23 cellular contexts compared by ENCODE assay signal in genomic region chr18:55473534-55473933, GRCh38.
"Had no signal": no experiment of that assay in that cellular context is flagged by ENCODE, and none has a peak within 500 bp of the region (broad histone marks: within the 10 kb centered on the region; RNA-seq: fewer than 3 reads in every experiment).

No MANE protein-coding gene starts in this region.

- H3K27ac ChIP-seq: Peyer's patch, RWPE1, SJSA1, VCaP had no signal

- H3K4me3 Mint-ChIP-seq: activated CD4-positive, alpha-beta memory T cell treated with anti-CD3 and anti-CD28 coated beads, Interleukin-2, amount 10 ng/mL, durations not matched to agents 7 days and 5 days; activated CD4-positive, alpha-beta T cell treated with anti-CD3 and anti-CD28 coated beads for 36 hours; activated naive CD4-positive, alpha-beta T cell treated with anti-CD3 and anti-CD28 coated beads for 36 hours; activated naive CD8-positive, alpha-beta T cell; activated T-helper 17 cell treated with anti-CD3 and anti-CD28 coated beads, Interleukin-2, amount 50 U/mL, for 72 hours had no signal

- H3K36me3 Mint-ChIP-seq: activated naive CD8-positive, alpha-beta T cell had no signal

- H3K27me3 ChIP-seq: Peyer's patch, SJSA1 had no signal

- DNase-seq: activated CD4-positive, alpha-beta memory T cell treated with anti-CD3 and anti-CD28 coated beads, Interleukin-2, amount 10 ng/mL, durations not matched to agents 7 days and 5 days; activated CD4-positive, alpha-beta T cell treated with anti-CD3 and anti-CD28 coated beads for 36 hours; activated CD4-positive, alpha-beta T cell treated with anti-CD3 and anti-CD28 coated beads, Interleukin-2, amount 50 U/mL, for 1 hour; activated gamma-delta T cell; activated naive CD4-positive, alpha-beta T cell treated with anti-CD3 and anti-CD28 coated beads for 36 hours; activated T-cell treated with anti-CD3 and anti-CD28 coated beads for 4 hours; activated T-cell treated with anti-CD3 and anti-CD28 coated beads, Interleukin-2, amount 50 U/mL, for 48 hours; amygdala; MM.1S; NCI-H1105; NCI-H1436; NCI-H1694 treated with DMSO at 0.1 percent for 48 hours; NCI-H2029 treated with DMSO at 0.1 percent for 48 hours; NCI-H446; NCI-H524; Peyer's patch; Right ventricle myocardium superior; T-helper 1 cell had no signal

- ATAC-seq: activated CD4-positive, alpha-beta T cell treated with anti-CD3 and anti-CD28 coated beads for 36 hours; activated T-helper 17 cell treated with anti-CD3 and anti-CD28 coated beads, Interleukin-2, amount 50 U/mL, for 72 hours had no signal

- H3K9me3 Mint-ChIP-seq: activated CD4-positive, alpha-beta memory T cell treated with anti-CD3 and anti-CD28 coated beads, Interleukin-2, amount 10 ng/mL, durations not matched to agents 7 days and 5 days; activated naive CD4-positive, alpha-beta T cell treated with anti-CD3 and anti-CD28 coated beads for 36 hours; activated T-helper 17 cell treated with anti-CD3 and anti-CD28 coated beads, Interleukin-2, amount 50 U/mL, for 72 hours had no signal

- H3K4me3 ChIP-seq: Peyer's patch, SJSA1 had no signal

- H3K27me3 Mint-ChIP-seq: activated CD4-positive, alpha-beta memory T cell treated with anti-CD3 and anti-CD28 coated beads, Interleukin-2, amount 10 ng/mL, durations not matched to agents 7 days and 5 days; activated CD4-positive, alpha-beta T cell treated with anti-CD3 and anti-CD28 coated beads for 36 hours; activated naive CD8-positive, alpha-beta T cell; activated T-helper 17 cell treated with anti-CD3 and anti-CD28 coated beads, Interleukin-2, amount 50 U/mL, for 72 hours had no signal

- H3K36me3 ChIP-seq: Peyer's patch, SJSA1 had no signal

- H3K4me1 ChIP-seq: Peyer's patch had no signal

- H3K27ac Mint-ChIP-seq: activated CD4-positive, alpha-beta memory T cell treated with anti-CD3 and anti-CD28 coated beads, Interleukin-2, amount 10 ng/mL, durations not matched to agents 7 days and 5 days; activated CD4-positive, alpha-beta T cell treated with anti-CD3 and anti-CD28 coated beads for 36 hours; activated naive CD4-positive, alpha-beta T cell treated with anti-CD3 and anti-CD28 coated beads for 36 hours; activated naive CD8-positive, alpha-beta T cell; activated T-helper 17 cell treated with anti-CD3 and anti-CD28 coated beads, Interleukin-2, amount 50 U/mL, for 72 hours had no signal

- H3K9me3 ChIP-seq: Peyer's patch, SJSA1 had no signal
